ENCODE assay signal across 21 cellular contexts in genomic region chr7:149003560-149004305, GRCh38.
"Had no signal": no experiment of that assay in that cellular context is flagged by ENCODE, and none has a peak within 500 bp of the region (broad histone marks: within the 10 kb centered on the region; RNA-seq: fewer than 3 reads in every experiment).

No MANE protein-coding gene starts in this region.

- FAIRE-seq: small intestine, TTC549 had no signal

- H3K4me1 ChIP-seq: left ventricle myocardium inferior, prostate gland, suprapubic skin had no signal

- H3K9me3 Mint-ChIP-seq: memory B cell; naive thymus-derived CD8-positive, alpha-beta T cell; stimulated activated naive CD8-positive, alpha-beta T cell treated with anti-CD3 and anti-CD28 coated beads, Interleukin-15, Interleukin-2, amounts not matched to agents 100 ng/mL and 50 ng/mL, for 24 hours; T-helper 1 cell treated with Interleukin-12 subunit alpha and Interleukin-12 subunit beta and Interleukin-4 antibody, amounts not matched to agents 30 μg/mL and 1 μg/mL, for 36 hours had no signal

- H3K9me3 ChIP-seq: left ventricle myocardium inferior, prostate gland, suprapubic skin had no signal

- H3K27ac Mint-ChIP-seq: activated naive CD8-positive, alpha-beta T cell; memory B cell; stimulated activated naive CD8-positive, alpha-beta T cell treated with anti-CD3 and anti-CD28 coated beads, Interleukin-15, Interleukin-2, amounts not matched to agents 100 ng/mL and 50 ng/mL, for 24 hours; T-helper 1 cell treated with Interleukin-12 subunit alpha and Interleukin-12 subunit beta and Interleukin-4 antibody, amounts not matched to agents 30 μg/mL and 1 μg/mL, for 36 hours had no signal

- H3K4me3 ChIP-seq: left ventricle myocardium inferior, prostate gland, suprapubic skin had no signal

- H3K27ac ChIP-seq: brain microvascular endothelial cell, left ventricle myocardium inferior, prostate gland, suprapubic skin had no signal

- H3K27me3 Mint-ChIP-seq: activated naive CD8-positive, alpha-beta T cell; memory B cell; naive thymus-derived CD8-positive, alpha-beta T cell; stimulated activated naive CD8-positive, alpha-beta T cell treated with anti-CD3 and anti-CD28 coated beads, Interleukin-15, Interleukin-2, amounts not matched to agents 100 ng/mL and 50 ng/mL, for 24 hours had no signal

- DNase-seq: activated effector memory CD4-positive, alpha-beta T cell treated with Interleukin-2 at 50 U/mL for 16 hours; activated T-cell treated with anti-CD3 and anti-CD28 coated beads, Interleukin-2, amount 50 U/mL, for 1 hour; brain microvascular endothelial cell; cortex of kidney; effector CD4-positive, alpha-beta T cell; foreskin fibroblast; glutamatergic neuron; left ventricle myocardium inferior; naive thymus-derived CD8-positive, alpha-beta T cell; right cardiac atrium; small intestine; stimulated activated CD4-positive, alpha-beta T cell treated with anti-CD3 and anti-CD28 coated beads, Interleukin-4, amount 100 ng/mL, for 4 hours; stimulated activated CD8-positive, alpha-beta memory T cell treated with anti-CD3 and anti-CD28 coated beads, Interleukin-4, amount 100 ng/mL, for 48 hours; trophoblast cell had no signal

- H3K27me3 ChIP-seq: brain microvascular endothelial cell, suprapubic skin had no signal

- ATAC-seq: naive thymus-derived CD8-positive, alpha-beta T cell; right cardiac atrium had no signal

- H3K4me3 Mint-ChIP-seq: activated naive CD8-positive, alpha-beta T cell; memory B cell; naive thymus-derived CD8-positive, alpha-beta T cell; stimulated activated naive CD8-positive, alpha-beta T cell treated with anti-CD3 and anti-CD28 coated beads, Interleukin-15, Interleukin-2, amounts not matched to agents 100 ng/mL and 50 ng/mL, for 24 hours; T-helper 1 cell treated with Interleukin-12 subunit alpha and Interleukin-12 subunit beta and Interleukin-4 antibody, amounts not matched to agents 30 μg/mL and 1 μg/mL, for 36 hours had no signal
